In genomic region chr1:11051781-11052510, GRCh38 we compare ENCODE assay signal across 12 cellular contexts. TPM values are rescaled to one million over a fixed set of nuclear protein-coding genes. Genes with fewer than 3 reads are reported as not detected.
DNase-seq lines count a peak whose midpoint lies in the region; ATAC-seq and TF ChIP-seq lines count a peak whose summit lies in the region.
"Had no signal": no experiment of that assay in that cellular context is flagged by ENCODE, and none has a peak within 500 bp of the region (broad histone marks: within the 10 kb centered on the region; RNA-seq: fewer than 3 reads in every experiment).

No MANE protein-coding gene starts in this region.

- H4K20me1 ChIP-seq in PC-9 (ENCODE audit: insufficient read depth), result no peaks in the 10 kb centered on the region

- no peaks in the 10 kb centered on the region for H3K9me2 ChIP-seq in PC-9 (ENCODE audit: insufficient read depth)

- no peaks in the 10 kb centered on the region for H3F3A ChIP-seq in PC-9 (ENCODE audit: insufficient read depth, low read depth)

- no peaks in the 10 kb centered on the region for H3K79me2 ChIP-seq in PC-9 (ENCODE audit: low read depth)

- H3K36me3 Mint-ChIP-seq in CD8-positive, alpha-beta T cell, result peaks cover 14% of the 10 kb centered on the region
- peaks cover 10% of the 10 kb centered on the region for H3K36me3 Mint-ChIP-seq in activated CD8-positive, alpha-beta T cell treated with anti-CD3 and anti-CD28 coated beads, Interleukin-2, amount 10 ng/mL, durations not matched to agents 7 days and 5 days (ENCODE audit: low read depth)

- in situ Hi-C loops in HAP-1 (cut with MboI; ENCODE audit: low sequenced_read_pairs), result loop anchor here (10.0 kb wide), 1 partner anchor 583 kb away; no protein-coding TSS in a partner anchor

- TSS peak; percentile 20 for BruUV-seq in PC-9 (replicated peaks; lab: Mats Ljungman, UMichigan)

- peak overlapping the region; percentile 9 for H3K27ac Mint-ChIP-seq in CD8-positive, alpha-beta T cell
- no peak overlapping the region for H3K27ac Mint-ChIP-seq in activated CD8-positive, alpha-beta T cell treated with anti-CD3 and anti-CD28 coated beads, Interleukin-2, amount 10 ng/mL, durations not matched to agents 7 days and 5 days

- H3K4me1 ChIP-seq in CD8-positive, alpha-beta T cell (ENCODE audit: insufficient read depth, low read length), result no peaks in the 10 kb centered on the region
- H3K4me1 ChIP-seq in HAP-1, result peaks cover 19% of the 10 kb centered on the region
- H3K4me1 ChIP-seq in PC-9 (replicated peaks; ENCODE audit: insufficient read depth), result no peaks in the 10 kb centered on the region
- H3K4me1 ChIP-seq: psoas muscle had no signal

- intact Hi-C loops in CD8-positive, alpha-beta T cell (cut with DNase I, micrococcal nuclease), result no loop called here
- intact Hi-C loops in PC-9 (cut with micrococcal nuclease; ENCODE audit: unreplicated experiment), result no loop called here

- H3K27me3 Mint-ChIP-seq in CD8-positive, alpha-beta T cell (ENCODE audit: low read depth), result no peaks in the 10 kb centered on the region
- H3K27me3 Mint-ChIP-seq in activated CD8-positive, alpha-beta T cell treated with anti-CD3 and anti-CD28 coated beads, Interleukin-2, amount 10 ng/mL, durations not matched to agents 7 days and 5 days (ENCODE audit: low read depth), result no peaks in the 10 kb centered on the region

- CTCF ChIA-PET in CD8-positive, alpha-beta T cell (lab: Charles Lee), result interaction anchor here (1.6 to 8.3 kb wide), 2 partner anchors 11 to 15 kb away, joined by 4 to 54 read pairs; no protein-coding TSS in a partner anchor
- CTCF ChIA-PET in PC-9 (lab: Charles Lee), result no interaction called here
- CTCF ChIA-PET in activated CD8-positive, alpha-beta T cell treated with anti-CD3 and anti-CD28 coated beads, Interleukin-2, amount 10 ng/mL, durations not matched to agents 7 days and 5 days (lab: Charles Lee), result interaction anchor here (5.3 kb wide), 1 partner anchor 14 kb away, joined by 42 read pairs; no protein-coding TSS in a partner anchor

- H3K27ac ChIP-seq in CD8-positive, alpha-beta T cell (ENCODE audit: low read depth, low read length), result no peak overlapping the region
- no peak overlapping the region for H3K27ac ChIP-seq in PC-9
- H3K27ac ChIP-seq: cardiac muscle cell, KMS-11, psoas muscle had no signal

- no peak for ATAC-seq in CD8-positive, alpha-beta T cell
- ATAC-seq in GM18873 (IDR thresholded peaks at IDR 0.05; ENCODE audit: low FRiP score, unreplicated experiment), result no peak
- ATAC-seq in activated CD8-positive, alpha-beta T cell treated with anti-CD3 and anti-CD28 coated beads, Interleukin-2, amount 10 ng/mL, durations not matched to agents 7 days and 5 days, result no peak

- no peak overlapping the region for H2AFZ ChIP-seq in PC-9

- no peaks in the 10 kb centered on the region for H3K4me1 Mint-ChIP-seq in CD8-positive, alpha-beta T cell (ENCODE audit: low read depth)
- no peaks in the 10 kb centered on the region for H3K4me1 Mint-ChIP-seq in activated CD8-positive, alpha-beta T cell treated with anti-CD3 and anti-CD28 coated beads, Interleukin-2, amount 10 ng/mL, durations not matched to agents 7 days and 5 days (ENCODE audit: low read depth)

- no peak overlapping the region for H3K4me3 ChIP-seq in CD8-positive, alpha-beta T cell (ENCODE audit: low read depth, low read length)
- no peak overlapping the region for H3K4me3 ChIP-seq in HAP-1
- H3K4me3 ChIP-seq in PC-9, result no peak overlapping the region
- H3K4me3 ChIP-seq in fibroblast of villous mesenchyme (ENCODE audit: low read depth, low read length), result no peak overlapping the region
- H3K4me3 ChIP-seq: cardiac muscle cell, psoas muscle had no signal

- H3K4me3 Mint-ChIP-seq in CD8-positive, alpha-beta T cell, result no peak overlapping the region
- H3K4me3 Mint-ChIP-seq in activated CD8-positive, alpha-beta T cell treated with anti-CD3 and anti-CD28 coated beads, Interleukin-2, amount 10 ng/mL, durations not matched to agents 7 days and 5 days, result no peak overlapping the region

- H3K27me3 ChIP-seq in CD8-positive, alpha-beta T cell (ENCODE audit: insufficient read depth, low read length), result no peaks in the 10 kb centered on the region
- H3K27me3 ChIP-seq in HAP-1 (ENCODE audit: low read depth) (no peaks in the 10 kb centered on the region), PC-9 (ENCODE audit: insufficient read depth, low read depth) (no peaks in the 10 kb centered on the region)
- H3K27me3 ChIP-seq: cardiac muscle cell had no signal

- no peaks in the 10 kb centered on the region for H3K9me3 Mint-ChIP-seq in CD8-positive, alpha-beta T cell
- H3K9me3 Mint-ChIP-seq in activated CD8-positive, alpha-beta T cell treated with anti-CD3 and anti-CD28 coated beads, Interleukin-2, amount 10 ng/mL, durations not matched to agents 7 days and 5 days (ENCODE audit: insufficient read depth), result no peaks in the 10 kb centered on the region

- H3K9me3 ChIP-seq in CD8-positive, alpha-beta T cell (ENCODE audit: low read length), result no peaks in the 10 kb centered on the region
- no peaks in the 10 kb centered on the region for H3K9me3 ChIP-seq in HAP-1
- no peaks in the 10 kb centered on the region for H3K9me3 ChIP-seq in PC-9 (ENCODE audit: insufficient read depth, low read depth)
- H3K9me3 ChIP-seq: psoas muscle had no signal

- no peak for TF ChIP-seq CTCF in CD8-positive, alpha-beta T cell (IDR thresholded peaks at IDR 0.05)
- TF ChIP-seq CTCF in PC-9 (conservative IDR thresholded peaks at IDR 0.05) (no peak), fibroblast of villous mesenchyme (IDR thresholded peaks at IDR 0.05; ENCODE audit: insufficient read depth, low read depth, low read length) (no peak)

- no peak overlapping the region for H3K4me2 ChIP-seq in PC-9
- H3K4me2 ChIP-seq: KMS-11 had no signal

- H3K36me3 ChIP-seq in CD8-positive, alpha-beta T cell (ENCODE audit: insufficient read depth, low read length), result peaks cover 6% of the 10 kb centered on the region
- H3K36me3 ChIP-seq in HAP-1 (replicated peaks), result peaks cover 26% of the 10 kb centered on the region
- H3K36me3 ChIP-seq in PC-9 (ENCODE audit: low read depth), result no peaks in the 10 kb centered on the region
- H3K36me3 ChIP-seq: cardiac muscle cell had no signal

- POLR2A ChIA-PET in CD8-positive, alpha-beta T cell (lab: Charles Lee), result no interaction called here
- POLR2A ChIA-PET in PC-9 (lab: Charles Lee; ENCODE audit: unreplicated experiment), result no interaction called here
- POLR2A ChIA-PET in activated CD8-positive, alpha-beta T cell treated with anti-CD3 and anti-CD28 coated beads, Interleukin-2, amount 10 ng/mL, durations not matched to agents 7 days and 5 days (lab: Charles Lee), result interaction anchor here (1.4 kb wide), 1 partner anchor 14 kb away, joined by 3 read pairs; no protein-coding TSS in a partner anchor

- DNase-seq in CD8-positive, alpha-beta T cell, result no peak
- DNase-seq in HAP-1 (ENCODE audit: low spot score in 2 of 2) (peak; percentile 62 to 72), PC-9 (no peak), fibroblast of villous mesenchyme (ENCODE audit: low read depth) (peak; percentile 48), epidermal melanocyte (ENCODE audit: insufficient read length, low spot score) (no peak)
- DNase-seq in activated effector memory CD4-positive, alpha-beta T cell treated with Interleukin-2 at 50 U/mL for 16 hours, result no peak
- DNase-seq in activated CD8-positive, alpha-beta T cell treated with anti-CD3 and anti-CD28 coated beads, Interleukin-2, amount 10 ng/mL, durations not matched to agents 7 days and 5 days, result no peak
- DNase-seq: activated gamma-delta T cell had no signal

RNA-seq across cellular contexts. Expression of gene MASP2, which starts 4.9 kb away (rescaled TPM):
- total RNA-seq in CD8-positive, alpha-beta T cell, result under 1 TPM; 0.19 to 0.22 TPM
- total RNA-seq in PC-9 (2021) (not detected in 2 replicates), fibroblast of villous mesenchyme (not detected in 2 replicates)
- total RNA-seq in activated CD8-positive, alpha-beta T cell treated with anti-CD3 and anti-CD28 coated beads, Interleukin-2, amount 10 ng/mL, durations not matched to agents 7 days and 5 days, result under 1 TPM in 1 of 2 experiments, not detected in 1; 0.21 TPM
- total RNA-seq: cardiac muscle cell, psoas muscle had no signal

RNA-seq across cellular contexts. Expression of gene SRM, which starts 7.9 kb away (rescaled TPM):
- total RNA-seq in CD8-positive, alpha-beta T cell, result 10 to 100 TPM; 31.4 to 40.6 TPM
- total RNA-seq in PC-9 (2021) (50.3 and 55.3 TPM in 2 replicates), fibroblast of villous mesenchyme (24.6 and 25.4 TPM in 2 replicates)
- total RNA-seq in activated CD8-positive, alpha-beta T cell treated with anti-CD3 and anti-CD28 coated beads, Interleukin-2, amount 10 ng/mL, durations not matched to agents 7 days and 5 days, result 100 to 1,000 TPM; 146 to 154 TPM

RNA-seq across cellular contexts. Expression of gene TARDBP, which starts 39.5 kb away (rescaled TPM):
- 100 to 1,000 TPM; 125 to 131 TPM for total RNA-seq in CD8-positive, alpha-beta T cell
- total RNA-seq in PC-9 (2021) (142 and 177 TPM in 2 replicates), fibroblast of villous mesenchyme (92.8 and 108 TPM in 2 replicates)
- 100 to 1,000 TPM; 175 to 178 TPM for total RNA-seq in activated CD8-positive, alpha-beta T cell treated with anti-CD3 and anti-CD28 coated beads, Interleukin-2, amount 10 ng/mL, durations not matched to agents 7 days and 5 days

RNA-seq across cellular contexts. Expression of gene EXOSC10, which starts 47.7 kb away (rescaled TPM):
- total RNA-seq in CD8-positive, alpha-beta T cell, result 10 to 100 TPM; 95.0 to 98.1 TPM
- total RNA-seq in PC-9 (2021) (55.8 and 57.7 TPM in 2 replicates), fibroblast of villous mesenchyme (48.0 and 60.5 TPM in 2 replicates)
- 10 to 100 TPM; 86.1 to 89.8 TPM for total RNA-seq in activated CD8-positive, alpha-beta T cell treated with anti-CD3 and anti-CD28 coated beads, Interleukin-2, amount 10 ng/mL, durations not matched to agents 7 days and 5 days

Comparison
In these comparisons a context has a peak if more than half of its experiments do, and no peak if none do; other contexts are left out.
1. DNase-seq: peak in HAP-1 (2 of 2) and fibroblast of villous mesenchyme (single experiment); none in CD8-positive, alpha-beta T cell (0 of 7), PC-9 (0 of 2), epidermal melanocyte (single experiment), activated effector memory CD4-positive, alpha-beta T cell treated with Interleukin-2 at 50 U/mL for 16 hours (single experiment) and activated CD8-positive, alpha-beta T cell treated with anti-CD3 and anti-CD28 coated beads, Interleukin-2, amount 10 ng/mL, durations not matched to agents 7 days and 5 days (single experiment).